ENCODE assay signal across 31 cellular contexts in the genomic region with DNA sequence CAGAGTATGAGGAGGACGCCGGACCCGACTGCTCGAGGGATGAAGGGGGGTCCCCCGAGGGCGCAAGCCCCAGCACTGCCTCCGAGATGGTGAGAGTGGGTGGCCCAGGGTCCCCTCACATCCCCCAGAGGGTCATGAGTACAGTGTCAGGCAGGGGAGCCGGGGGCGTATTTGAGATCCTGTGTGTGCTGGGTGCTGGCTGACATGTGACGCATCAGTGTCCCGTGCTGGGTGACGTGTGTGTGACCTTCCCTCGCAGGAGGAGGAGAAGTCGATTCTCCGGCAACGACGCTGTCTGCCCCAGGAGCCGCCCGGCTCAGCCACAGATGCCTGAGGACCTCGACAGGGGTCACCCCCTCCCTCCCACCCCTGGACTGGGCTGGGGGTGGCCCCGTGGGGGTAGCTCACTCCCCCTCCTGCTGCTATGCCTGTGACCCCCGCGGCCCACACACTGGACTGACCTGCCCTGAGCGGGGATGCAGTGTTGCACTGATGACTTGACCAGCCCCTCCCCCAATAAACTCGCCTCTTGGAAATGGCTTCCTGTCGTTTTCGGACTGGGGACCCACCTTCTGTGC. TPM values are rescaled to one million over a fixed set of nuclear protein-coding genes. Genes with fewer than 3 reads are reported as not detected.
"Had no signal": no experiment of that assay in that cellular context is flagged by ENCODE, and none has a peak within 500 bp of the region (broad histone marks: within the 10 kb centered on the region; RNA-seq: fewer than 3 reads in every experiment).

No MANE protein-coding gene starts in this region.

- H3K27ac Mint-ChIP-seq: activated naive CD4-positive, alpha-beta T cell treated with anti-CD3 and anti-CD28 coated beads for 36 hours; activated naive CD8-positive, alpha-beta T cell treated with anti-CD3 and anti-CD28 coated beads for 36 hours; mesothelial cell of epicardium; stimulated activated naive CD8-positive, alpha-beta T cell treated with anti-CD3 and anti-CD28 coated beads, Interleukin-15, Interleukin-2, amounts not matched to agents 100 ng/mL and 50 ng/mL, for 24 hours; T-helper 1 cell treated with Interleukin-12 subunit alpha and Interleukin-12 subunit beta and Interleukin-4 antibody, amounts not matched to agents 30 μg/mL and 1 μg/mL, for 36 hours had no signal

- ATAC-seq: body of pancreas, esophagus mucosa, foreskin keratinocyte, left lung had no signal

- H3K4me1 Mint-ChIP-seq: activated naive CD8-positive, alpha-beta T cell treated with anti-CD3 and anti-CD28 coated beads for 36 hours; mesothelial cell of epicardium; neural crest cell had no signal

- FAIRE-seq: TTC549 had no signal

- H3K27ac ChIP-seq: adrenal gland, body of pancreas, foreskin keratinocyte, heart right ventricle, left lung, right atrium auricular region, spleen, thyroid gland, upper lobe of left lung, VCaP had no signal

- H3K4me3 Mint-ChIP-seq: activated naive CD4-positive, alpha-beta T cell treated with anti-CD3 and anti-CD28 coated beads for 36 hours; activated naive CD8-positive, alpha-beta T cell treated with anti-CD3 and anti-CD28 coated beads for 36 hours; mesothelial cell of epicardium; naive B cell; neural crest cell; stimulated activated naive CD8-positive, alpha-beta T cell treated with anti-CD3 and anti-CD28 coated beads, Interleukin-15, Interleukin-2, amounts not matched to agents 100 ng/mL and 50 ng/mL, for 24 hours; T-helper 1 cell treated with Interleukin-12 subunit alpha and Interleukin-12 subunit beta and Interleukin-4 antibody, amounts not matched to agents 30 μg/mL and 1 μg/mL, for 36 hours had no signal

- H3K9me3 ChIP-seq: adrenal gland, body of pancreas, heart right ventricle, left lung, right atrium auricular region, thyroid gland, upper lobe of left lung had no signal

- H3K4me3 ChIP-seq: adrenal gland, body of pancreas, heart right ventricle, left lung, right atrium auricular region, spleen, thyroid gland, upper lobe of left lung had no signal

- H3K27me3 ChIP-seq: adrenal gland, body of pancreas, foreskin keratinocyte, heart right ventricle, left lung, right atrium auricular region, spleen, thyroid gland, upper lobe of left lung had no signal

- DNase-seq: activated CD4-positive, alpha-beta T cell treated with anti-CD3 and anti-CD28 coated beads for 4 hours; activated CD4-positive, alpha-beta T cell treated with anti-CD3 and anti-CD28 coated beads, Interleukin-2, amount 50 U/mL, for 48 hours; activated CD8-positive, alpha-beta memory T cell treated with anti-CD3 and anti-CD28 coated beads for 24 hours; activated effector memory CD4-positive, alpha-beta T cell treated with Interleukin-2 at 50 U/mL for 16 hours; activated naive CD4-positive, alpha-beta T cell treated with anti-CD3 and anti-CD28 coated beads for 36 hours; activated naive CD8-positive, alpha-beta T cell treated with anti-CD3 and anti-CD28 coated beads for 36 hours; adrenal gland; aorta; body of pancreas; cerebellar nuclear complex; cortex of kidney; foreskin keratinocyte; heart right ventricle; kidney glomerular epithelial cell; left lung; naive B cell; occipital lobe; spleen; substantia nigra; SW 1271; T-helper 9 cell; thyroid gland had no signal

- H3K4me1 ChIP-seq: adrenal gland, body of pancreas, foreskin keratinocyte, heart right ventricle, left lung, right atrium auricular region, spleen, thyroid gland, upper lobe of left lung had no signal

- H3K9me3 Mint-ChIP-seq: activated naive CD4-positive, alpha-beta T cell treated with anti-CD3 and anti-CD28 coated beads for 36 hours; activated naive CD8-positive, alpha-beta T cell treated with anti-CD3 and anti-CD28 coated beads for 36 hours; mesothelial cell of epicardium; naive B cell; neural crest cell; stimulated activated naive CD8-positive, alpha-beta T cell treated with anti-CD3 and anti-CD28 coated beads, Interleukin-15, Interleukin-2, amounts not matched to agents 100 ng/mL and 50 ng/mL, for 24 hours; T-helper 1 cell treated with Interleukin-12 subunit alpha and Interleukin-12 subunit beta and Interleukin-4 antibody, amounts not matched to agents 30 μg/mL and 1 μg/mL, for 36 hours had no signal

- H3K27me3 Mint-ChIP-seq: activated naive CD8-positive, alpha-beta T cell treated with anti-CD3 and anti-CD28 coated beads for 36 hours; naive B cell; stimulated activated naive CD8-positive, alpha-beta T cell treated with anti-CD3 and anti-CD28 coated beads, Interleukin-15, Interleukin-2, amounts not matched to agents 100 ng/mL and 50 ng/mL, for 24 hours had no signal

RNA-seq across cellular contexts. Expression of a gene that starts 34.3 kb away (rescaled TPM):
- total RNA-seq: aorta had no signal
